ENCODE assay signal across 8 cellular contexts in the genomic region with DNA sequence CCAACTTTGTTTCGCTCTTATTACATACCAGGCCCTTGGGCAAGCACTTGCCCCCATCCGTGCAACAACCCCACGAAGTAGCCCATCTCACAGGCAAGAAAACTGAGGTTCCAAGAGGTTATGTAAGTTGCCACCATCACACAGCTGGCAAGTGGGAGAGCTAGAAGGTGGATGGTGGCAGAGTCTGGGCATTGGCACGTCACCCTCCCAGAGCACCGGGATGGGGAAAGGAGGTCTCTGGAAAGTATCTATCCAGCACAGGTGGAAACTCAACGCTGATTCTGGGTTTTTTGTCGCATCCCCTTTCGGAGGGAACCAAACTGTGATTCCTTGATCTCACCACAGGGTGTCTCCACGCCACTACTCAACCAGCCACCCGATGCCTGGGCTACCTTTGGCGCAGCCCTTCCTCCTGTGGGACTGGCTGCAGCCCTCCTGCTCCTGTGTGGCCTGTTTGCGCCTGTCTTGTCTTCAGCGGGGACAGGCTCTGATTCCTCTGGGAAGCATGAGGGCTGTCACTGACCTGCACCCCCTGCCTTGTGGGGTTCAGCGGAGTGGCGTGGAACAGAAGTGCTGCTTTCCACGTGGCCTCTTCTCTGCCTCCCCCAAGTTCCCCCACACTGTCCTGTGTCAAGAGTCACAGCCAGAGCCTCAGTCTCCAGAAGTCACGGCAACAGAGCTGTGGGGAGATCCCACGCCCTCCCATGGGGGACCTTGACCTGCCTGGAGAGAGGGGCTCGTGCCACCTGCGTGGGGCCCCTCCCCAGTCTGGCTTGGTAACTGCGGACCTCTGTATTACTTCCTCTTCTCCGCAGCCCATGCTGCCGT. TPM values are rescaled to one million over a fixed set of nuclear protein-coding genes. Genes with fewer than 3 reads are reported as not detected.
DNase-seq lines count a peak whose midpoint lies in the region; ATAC-seq and TF ChIP-seq lines count a peak whose summit lies in the region.

No MANE protein-coding gene starts in this region.

- ATAC-seq in right cardiac atrium (peak; percentile 65), HG03354 (IDR thresholded peaks at IDR 0.05; ENCODE audit: poor library complexity, severe bottlenecking, unreplicated experiment) (no peak)

- peak; percentile 49 to 83 (median 70) for TF ChIP-seq CTCF in ascending aorta (IDR thresholded peaks at IDR 0.05)

- no peaks in the 10 kb centered on the region for H3K36me3 ChIP-seq in ascending aorta

- H3K4me3 ChIP-seq in ascending aorta = no peak overlapping the region
- H3K4me3 ChIP-seq in right cardiac atrium (ENCODE audit: low read length) = no peak overlapping the region

- H3K4me1 ChIP-seq in ascending aorta (peaks cover 0 to 11% of the 10 kb centered on the region in 2 donors), right cardiac atrium (ENCODE audit: control insufficient read depth, insufficient read depth, low read length) (no peaks in the 10 kb centered on the region)

- H3K27ac ChIP-seq in ascending aorta (no peak overlapping the region), right cardiac atrium (ENCODE audit: low read length) (no peak overlapping the region)

- peak; percentile 3 for DNase-seq in NCI-H510A treated with DMSO at 0.1 percent for 48 hours (lab: John Stamatoyannopoulos, UW)
- no peak for DNase-seq in NCI-H510A (lab: John Stamatoyannopoulos, UW)
- peak; percentile 77 for DNase-seq in HuH-7.5 (ENCODE audit: low spot score)
- peak; percentile 66 for DNase-seq in RPMI8226
- DNase-seq in ascending aorta (ENCODE audit: low spot score in 2 of 2) = peak in 1 of 2 donors; percentile 75
- DNase-seq in right cardiac atrium = peak; percentile 62 to 87 (median 86)
- peak; percentile 84 for DNase-seq in retina

- 29% methylated on average over 23 of the region's 23 CpGs for WGBS in right cardiac atrium

- intact Hi-C loops in ascending aorta (cut with DNase I) (loop anchor here (1.0 kb wide), 2 partner anchors 57 to 128 kb away; no protein-coding TSS in a partner anchor), right cardiac atrium (cut with DNase I) (loop anchor here (1.0 to 5.0 kb wide), 6 partner anchors 55 to 131 kb away; no protein-coding TSS in a partner anchor)

- H3K9me3 ChIP-seq in ascending aorta (no peaks in the 10 kb centered on the region), right cardiac atrium (ENCODE audit: control insufficient read depth, low read length) (no peaks in the 10 kb centered on the region)

- H3K27me3 ChIP-seq in ascending aorta = no peaks in the 10 kb centered on the region
- H3K27me3 ChIP-seq in right cardiac atrium (ENCODE audit: control insufficient read depth, insufficient read depth) = no peaks in the 10 kb centered on the region

RNA-seq across cellular contexts. Expression of a gene that starts 34.4 kb away (rescaled TPM):
- total RNA-seq in ascending aorta = 0.43 TPM
- under 1 TPM in 1 of 4 donors, not detected in 3; 0.34 TPM for total RNA-seq in right cardiac atrium
- 0.16 TPM for polyA plus RNA-seq in right cardiac atrium

RNA-seq across cellular contexts. Expression of a gene that starts 38.6 kb away (rescaled TPM):
- total RNA-seq in ascending aorta (216 TPM), right cardiac atrium (10 to 100 TPM; 21.6 to 57.1 (median 44.9) TPM)
- polyA plus RNA-seq in right cardiac atrium = 25.3 TPM
